In the genomic region with DNA sequence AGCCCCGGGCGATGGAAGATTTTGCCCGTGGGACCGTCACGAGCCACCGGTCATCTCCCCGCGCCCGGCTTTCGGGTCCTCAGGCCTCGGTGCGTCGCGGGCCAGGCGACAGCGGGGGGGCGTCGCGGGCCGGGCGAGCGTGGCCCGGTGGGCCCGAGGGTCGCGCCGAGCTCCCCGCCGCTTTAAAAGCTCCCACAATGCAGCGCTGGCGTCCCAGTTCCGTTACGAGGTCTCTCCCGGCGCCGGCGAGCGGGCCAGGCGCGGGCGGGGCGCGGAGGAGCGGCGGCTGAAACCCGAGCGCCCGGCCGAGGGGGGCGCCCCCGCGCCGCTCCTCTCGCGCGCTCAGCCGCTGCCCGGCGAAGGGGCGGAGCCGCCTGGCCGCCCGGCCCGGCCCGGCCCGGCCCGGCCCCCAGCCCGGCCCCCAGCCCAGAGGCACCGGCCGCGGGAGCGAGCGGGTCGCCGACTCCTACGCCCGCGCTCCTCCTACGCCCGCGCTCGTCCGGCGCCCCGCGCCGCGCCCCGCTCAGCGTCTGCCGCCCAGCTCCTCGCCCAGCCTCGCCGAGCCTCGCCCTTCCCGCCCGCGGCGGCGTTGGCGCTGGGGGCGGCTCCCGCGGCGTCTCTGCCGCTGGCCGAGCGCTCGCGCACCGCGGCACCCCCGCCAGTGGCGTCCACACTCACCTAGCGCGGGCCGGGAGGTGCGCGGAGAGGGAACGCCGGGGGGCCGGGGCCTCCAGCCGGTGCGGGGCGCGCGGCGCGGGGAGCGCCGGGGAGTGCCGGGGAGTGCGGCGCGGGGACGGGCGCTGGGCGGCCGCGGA, we compare ENCODE assay signal across 8 cellular contexts. TPM values are rescaled to one million over a fixed set of nuclear protein-coding genes. Genes with fewer than 3 reads are reported as not detected.
DNase-seq lines count a peak whose midpoint lies in the region; ATAC-seq and TF ChIP-seq lines count a peak whose summit lies in the region.

A gene with protein sequence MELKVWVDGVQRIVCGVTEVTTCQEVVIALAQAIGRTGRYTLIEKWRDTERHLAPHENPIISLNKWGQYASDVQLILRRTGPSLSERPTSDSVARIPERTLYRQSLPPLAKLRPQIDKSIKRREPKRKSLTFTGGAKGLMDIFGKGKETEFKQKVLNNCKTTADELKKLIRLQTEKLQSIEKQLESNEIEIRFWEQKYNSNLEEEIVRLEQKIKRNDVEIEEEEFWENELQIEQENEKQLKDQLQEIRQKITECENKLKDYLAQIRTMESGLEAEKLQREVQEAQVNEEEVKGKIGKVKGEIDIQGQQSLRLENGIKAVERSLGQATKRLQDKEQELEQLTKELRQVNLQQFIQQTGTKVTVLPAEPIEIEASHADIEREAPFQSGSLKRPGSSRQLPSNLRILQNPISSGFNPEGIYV (plus strand): TSS at position 429 of the 815 bp plus-strand sequence. CDS start 96,662 bp downstream, outside the sequence.

- ATAC-seq in GM21528 (IDR thresholded peaks at IDR 0.05; ENCODE audit: low FRiP score, unreplicated experiment) = peak; percentile 79

- DNase-seq in NCI-H146 (lab: John Stamatoyannopoulos, UW) (peak; percentile 50), NCI-H146 treated with DMSO at 0.1 percent for 48 hours (lab: John Stamatoyannopoulos, UW; ENCODE audit: unreplicated experiment) (no peak), SK-N-MC (ENCODE audit: low read depth, low spot score) (no peak), cortex of kidney (lab: John Stamatoyannopoulos, UW) (peak; percentile 15), kidney glomerular epithelial cell (lab: John Stamatoyannopoulos, UW) (peak; percentile 68), spleen (peak; percentile 84)

- H3K9me3 ChIP-seq in HUES6 (ENCODE audit: control insufficient read depth, insufficient read depth, low read depth, low read length) = peaks cover 5% of the 10 kb centered on the region; the same call in 1 of the 2 replicates
- H3K9me3 ChIP-seq in SK-N-MC (ENCODE audit: low read depth, low read length) = no peaks in the 10 kb centered on the region
- no peaks in the 10 kb centered on the region for H3K9me3 ChIP-seq in spleen

- H3K4me3 ChIP-seq in HUES6 (ENCODE audit: low read depth, low read length) (peak within 1 kb of the TSS; percentile 91), SK-N-MC (peak within 1 kb of the TSS; percentile 87), spleen (peak within 1 kb of the TSS; percentile 55 to 86 (median 63))

- no peak for TF ChIP-seq POLR2A in spleen (IDR thresholded peaks at IDR 0.05)

- intact Hi-C loops in spleen (cut with DNase I; ENCODE audit: low total_unique reads) = no loop called here

- no peak for TF ChIP-seq CTCF in spleen (IDR thresholded peaks at IDR 0.05 in 8 of 11, conservative IDR thresholded peaks at IDR 0.05 in 3 of 11)

- H3K27me3 ChIP-seq in HUES6 (ENCODE audit: control insufficient read depth, insufficient read depth, low read length) (no peaks in the 10 kb centered on the region), spleen (replicated peaks in 1 of 7) (peaks cover 0 to 50% (median 0%) of the 10 kb centered on the region in 7 donors)

- H3K9ac ChIP-seq in HUES6 (ENCODE audit: low read length) (peak within 1 kb of the TSS; percentile 90), SK-N-MC (ENCODE audit: insufficient read length) (peak within 1 kb of the TSS; percentile 75)

- 0 to 1% (median 1%) methylated on average over 17 to 140 of the region's 140 CpGs for WGBS in spleen, 5 donors

- peaks cover 18% of the 10 kb centered on the region; the same call in 1 of the 2 replicates for H3K4me1 ChIP-seq in HUES6 (ENCODE audit: control insufficient read depth, insufficient read depth, low read length)
- H3K4me1 ChIP-seq in spleen = peaks cover 0 to 31% (median 22%) of the 10 kb centered on the region in 6 donors

- no peaks in the 10 kb centered on the region for H3K36me3 ChIP-seq in HUES6 (ENCODE audit: control insufficient read depth, insufficient read depth, low read length)
- no peaks in the 10 kb centered on the region for H3K36me3 ChIP-seq in SK-N-MC (ENCODE audit: insufficient read depth, low read length)
- H3K36me3 ChIP-seq in spleen = no peaks in the 10 kb centered on the region

- peak within 1 kb of the TSS; percentile 93 for H3K27ac ChIP-seq in HUES6 (ENCODE audit: low read depth, low read length)
- H3K27ac ChIP-seq in SK-N-MC = no peak within 1 kb of the TSS
- H3K27ac ChIP-seq in spleen = peak within 1 kb of the TSS; percentile 75 to 93 (median 86)

RNA-seq across cellular contexts. Expression of the gene that starts here (rescaled TPM):
- total RNA-seq in spleen = 10 to 100 TPM in 5 of 7 donors, 1 to 10 TPM in 2; 9.0 to 38.0 (median 18.0) TPM
- 1 to 10 TPM; 1.4 to 2.0 (median 1.9) TPM for polyA plus RNA-seq in spleen

Comparison
In these comparisons a context has a peak if more than half of its experiments do, and no peak if none do; other contexts are left out.
1. DNase-seq: peak in NCI-H146 (single experiment), cortex of kidney (single experiment), kidney glomerular epithelial cell (single experiment) and spleen (single experiment); none in NCI-H146 treated with DMSO at 0.1 percent for 48 hours (single experiment) and SK-N-MC (single experiment).
2. Peak in every context shown above with its lines, with median percentiles within 50 percentile points of each other: H3K4me3 ChIP-seq.